ENCODE assay signal across 29 cellular contexts in genomic region chr11:117550466-117550865, GRCh38.
"Had no signal": no experiment of that assay in that cellular context is flagged by ENCODE, and none has a peak within 500 bp of the region (broad histone marks: within the 10 kb centered on the region; RNA-seq: fewer than 3 reads in every experiment).

No MANE protein-coding gene starts in this region.

- H3K4me3 ChIP-seq: colonic mucosa, esophagus squamous epithelium, gastrocnemius medialis, heart right ventricle, left lung, lung, mucosa of descending colon had no signal

- H3K36me3 ChIP-seq: colonic mucosa, esophagus squamous epithelium, gastrocnemius medialis, heart right ventricle, left lung had no signal

- H3K27me3 ChIP-seq: colonic mucosa, left lung had no signal

- H3K4me1 ChIP-seq: colonic mucosa, esophagus squamous epithelium, gastrocnemius medialis, left lung had no signal

- H3K4me3 Mint-ChIP-seq: dendritic cell treated with granulocyte-macrophage colony-stimulating factor and Interleukin-4, amounts not matched to agents 40 ng/mL and 50 ng/mL, for 4 days; effector memory CD8-positive, alpha-beta T cell; endodermal cell; memory B cell; mesothelial cell of epicardium; naive B cell had no signal

- H3K9me3 Mint-ChIP-seq: dendritic cell treated with granulocyte-macrophage colony-stimulating factor and Interleukin-4, amounts not matched to agents 40 ng/mL and 50 ng/mL, for 4 days; effector memory CD8-positive, alpha-beta T cell; endodermal cell; mesothelial cell of epicardium; naive B cell had no signal

- ATAC-seq: effector memory CD8-positive, alpha-beta T cell; esophagus mucosa; gastrocnemius medialis; heart right ventricle; left cardiac atrium; left lung; left ventricle myocardium superior; mucosa of descending colon had no signal

- FAIRE-seq: endometrium, islet of Langerhans, keratinocyte had no signal

- H3K9me3 ChIP-seq: colonic mucosa, esophagus squamous epithelium, gastrocnemius medialis, heart right ventricle, left lung, mucosa of descending colon had no signal

- H3K27ac Mint-ChIP-seq: dendritic cell treated with granulocyte-macrophage colony-stimulating factor and Interleukin-4, amounts not matched to agents 40 ng/mL and 50 ng/mL, for 4 days; effector memory CD8-positive, alpha-beta T cell; endodermal cell; memory B cell; mesothelial cell of epicardium; naive B cell had no signal

- DNase-seq: colonic mucosa; cortex of kidney; effector CD8-positive, alpha-beta T cell; effector memory CD8-positive, alpha-beta T cell; endodermal cell; erythroblast; esophagus squamous epithelium; foreskin fibroblast; foreskin melanocyte; gastrocnemius medialis; glutamatergic neuron; head of caudate nucleus; heart right ventricle; hippocampal formation; left cardiac atrium; left ventricle myocardium superior; mammary epithelial cell; mucosa of descending colon; naive B cell had no signal

- H3K4me1 Mint-ChIP-seq: naive B cell had no signal

- H3K27ac ChIP-seq: colonic mucosa, epithelial cell of prostate, esophagus squamous epithelium, gastrocnemius medialis, heart right ventricle, left lung had no signal

- H3K36me3 Mint-ChIP-seq: mesothelial cell of epicardium, naive B cell had no signal
